Comparison of ENCODE assay signal across 26 cellular contexts in the genomic region with DNA sequence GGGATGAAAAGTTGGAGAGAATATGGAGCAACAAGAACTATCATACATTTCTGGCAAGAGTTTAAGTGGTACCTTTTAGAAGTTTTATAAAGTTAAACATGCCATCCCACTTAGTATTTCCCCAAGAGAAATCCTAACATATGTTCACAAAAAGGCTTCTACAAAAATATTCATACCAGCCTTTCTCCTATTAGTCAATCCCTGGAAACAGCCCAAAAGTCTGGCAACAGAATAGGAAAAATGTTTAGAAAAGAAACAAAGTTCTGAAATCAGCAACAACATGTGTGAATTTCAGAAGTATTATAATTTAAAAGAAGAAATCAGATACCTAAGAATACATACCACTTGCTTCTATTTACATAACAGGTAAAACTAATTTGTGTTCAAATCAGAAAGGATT.
A peak's percentile ranks its signal among the peaks of the same experiment; 100 is the strongest.
DNase-seq lines count a peak whose midpoint lies in the region; ATAC-seq and TF ChIP-seq lines count a peak whose summit lies in the region.
"Had no signal": no experiment of that assay in that cellular context is flagged by ENCODE, and none has a peak within 500 bp of the region (broad histone marks: within the 10 kb centered on the region; RNA-seq: fewer than 3 reads in every experiment).

No MANE protein-coding gene starts in this region.

- DNase-seq in EH (ENCODE audit: low read depth): peak; percentile 43
- peak; percentile 28 for DNase-seq in HFFc6
- DNase-seq in astrocyte of the spinal cord (ENCODE audit: low read depth, low spot score): peak; percentile 1
- DNase-seq in NOMO-1 treated with DMSO at 0.1 percent for 48 hours (lab: John Stamatoyannopoulos, UW; ENCODE audit: unreplicated experiment): no peak
- no peak for DNase-seq in hepatic stellate cell (ENCODE audit: low spot score)
- no peak for DNase-seq in NAMALWA (ENCODE audit: low spot score)
- no peak for DNase-seq in activated naive CD8-positive, alpha-beta T cell treated with anti-CD3 and anti-CD28 coated beads, Interleukin-2, amount 50 U/mL, for 24 hours
- DNase-seq: CD8-positive, alpha-beta T cell; DMS153; DND-41; GOT3; Kasumi-1; NCI-H1105; NCI-H1436 treated with DMSO at 0.1 percent for 48 hours; NCI-H2029; NCI-H446 treated with DMSO at 0.1 percent for 48 hours; NCI-H526 treated with DMSO at 0.1 percent for 48 hours; Right ventricle myocardium superior; RPMI8226 had no signal

- peaks cover 11% of the 10 kb centered on the region for H3K4me1 ChIP-seq in iPS-20b (ENCODE audit: insufficient read depth, low read length)
- H3K4me1 ChIP-seq: A549, SJSA1 had no signal

- ATAC-seq in activated naive CD8-positive, alpha-beta T cell treated with anti-CD3 and anti-CD28 coated beads, Interleukin-2, amount 50 U/mL, for 24 hours: no peak
- ATAC-seq: A549; CD8-positive, alpha-beta T cell; HCT116; K562 had no signal

- in situ Hi-C loops in astrocyte of the spinal cord (cut with HindIII; ENCODE audit: low sequenced_read_pairs): no loop called here

- peaks cover 13% of the 10 kb centered on the region for H3K9me3 Mint-ChIP-seq in HFFc6
- no peaks in the 10 kb centered on the region for H3K9me3 Mint-ChIP-seq in activated naive CD8-positive, alpha-beta T cell treated with anti-CD3 and anti-CD28 coated beads, Interleukin-2, amount 50 U/mL, for 24 hours

- H3K36me3 Mint-ChIP-seq in HFFc6 (ENCODE audit: low read depth): peaks cover 10% of the 10 kb centered on the region
- H3K36me3 Mint-ChIP-seq in activated naive CD8-positive, alpha-beta T cell treated with anti-CD3 and anti-CD28 coated beads, Interleukin-2, amount 50 U/mL, for 24 hours (ENCODE audit: low read depth): no peaks in the 10 kb centered on the region
- H3K36me3 Mint-ChIP-seq: CD8-positive, alpha-beta T cell had no signal

- no peaks in the 10 kb centered on the region for H3K27me3 ChIP-seq in iPS-20b (ENCODE audit: insufficient read depth, low read length)
- H3K27me3 ChIP-seq: SJSA1 had no signal

- H3K4me1 Mint-ChIP-seq in HFFc6 (ENCODE audit: low read depth): peaks cover 13% of the 10 kb centered on the region
- H3K4me1 Mint-ChIP-seq in activated naive CD8-positive, alpha-beta T cell treated with anti-CD3 and anti-CD28 coated beads, Interleukin-2, amount 50 U/mL, for 24 hours: no peaks in the 10 kb centered on the region
- H3K4me1 Mint-ChIP-seq: B cell had no signal

- no peak for TF ChIP-seq CTCF in HFFc6 (IDR thresholded peaks at IDR 0.05)
- no peak for TF ChIP-seq CTCF in astrocyte of the spinal cord (IDR thresholded peaks at IDR 0.05; ENCODE audit: low read depth, low read length)

- H3K4me3 ChIP-seq in astrocyte of the spinal cord (ENCODE audit: low read depth, low read length) (no peak overlapping the region), iPS-20b (ENCODE audit: low read length) (peak overlapping the region; percentile 32; the same call in 1 of the 2 replicates)
- H3K4me3 ChIP-seq: A549, K562, SJSA1 had no signal

- no peak overlapping the region for H3K27ac ChIP-seq in iPS-20b (ENCODE audit: low read length)
- H3K27ac ChIP-seq: A549, C4-2B, SJSA1 had no signal

- no peak overlapping the region for H3K27ac Mint-ChIP-seq in HFFc6
- H3K27ac Mint-ChIP-seq in activated naive CD8-positive, alpha-beta T cell treated with anti-CD3 and anti-CD28 coated beads, Interleukin-2, amount 50 U/mL, for 24 hours: no peak overlapping the region
- H3K27ac Mint-ChIP-seq: B cell; CD8-positive, alpha-beta T cell had no signal

- H3K9me3 ChIP-seq in iPS-20b (ENCODE audit: insufficient read depth, low read depth, low read length): no peaks in the 10 kb centered on the region
- H3K9me3 ChIP-seq: A549, SJSA1 had no signal

- H3K4me3 Mint-ChIP-seq in HFFc6: no peak overlapping the region
- no peak overlapping the region for H3K4me3 Mint-ChIP-seq in activated naive CD8-positive, alpha-beta T cell treated with anti-CD3 and anti-CD28 coated beads, Interleukin-2, amount 50 U/mL, for 24 hours
- H3K4me3 Mint-ChIP-seq: B cell; CD8-positive, alpha-beta T cell had no signal

- no peaks in the 10 kb centered on the region for H3K27me3 Mint-ChIP-seq in HFFc6 (ENCODE audit: insufficient read depth)
- no peaks in the 10 kb centered on the region for H3K27me3 Mint-ChIP-seq in activated naive CD8-positive, alpha-beta T cell treated with anti-CD3 and anti-CD28 coated beads, Interleukin-2, amount 50 U/mL, for 24 hours
- H3K27me3 Mint-ChIP-seq: B cell had no signal

- H3K36me3 ChIP-seq in iPS-20b (ENCODE audit: insufficient read depth, low read depth, low read length): no peaks in the 10 kb centered on the region
- H3K36me3 ChIP-seq: SJSA1 had no signal

- no peak overlapping the region for H3K9ac ChIP-seq in iPS-20b (ENCODE audit: low read depth, low read length)

Comparison
In these comparisons a context has a peak if more than half of its experiments do, and no peak if none do; other contexts are left out.
1. DNase-seq: peak in EH (single experiment), HFFc6 (single experiment) and astrocyte of the spinal cord (single experiment); none in NOMO-1 treated with DMSO at 0.1 percent for 48 hours (single experiment), hepatic stellate cell (single experiment), NAMALWA (single experiment) and activated naive CD8-positive, alpha-beta T cell treated with anti-CD3 and anti-CD28 coated beads, Interleukin-2, amount 50 U/mL, for 24 hours (single experiment).